8 cellular contexts compared by ENCODE assay signal in genomic region chr10:21194510-21194993, GRCh38.
DNase-seq lines count a peak whose midpoint lies in the region; ATAC-seq, FAIRE-seq and TF ChIP-seq lines count a peak whose summit lies in the region.

No MANE protein-coding gene starts in this region.

- H3K27me3 Mint-ChIP-seq in astrocyte (ENCODE audit: low read depth, unreplicated experiment) (peaks cover 2% of the 10 kb centered on the region), T-helper 17 cell (no peaks in the 10 kb centered on the region)
- peaks cover 1 to 4% of the 10 kb centered on the region in 2 donors for H3K27me3 Mint-ChIP-seq in CD8-positive, alpha-beta memory T cell
- H3K27me3 Mint-ChIP-seq in activated CD8-positive, alpha-beta T cell treated with anti-CD3 and anti-CD28 coated beads, Interleukin-2, amount 10 ng/mL, durations not matched to agents 7 days and 5 days (ENCODE audit: low read depth): no peaks in the 10 kb centered on the region

- H3K4me1 Mint-ChIP-seq in astrocyte (ENCODE audit: low read depth, unreplicated experiment): peaks cover 4% of the 10 kb centered on the region
- no peaks in the 10 kb centered on the region for H3K4me1 Mint-ChIP-seq in CD8-positive, alpha-beta memory T cell
- no peaks in the 10 kb centered on the region for H3K4me1 Mint-ChIP-seq in T-helper 17 cell
- no peaks in the 10 kb centered on the region for H3K4me1 Mint-ChIP-seq in activated CD8-positive, alpha-beta T cell treated with anti-CD3 and anti-CD28 coated beads, Interleukin-2, amount 10 ng/mL, durations not matched to agents 7 days and 5 days (ENCODE audit: low read depth)

- 2% methylated on average over 5 of the region's 5 CpGs for WGBS in A549 (ENCODE audit: missing lambda C conversion rate)

- peaks cover 5% of the 10 kb centered on the region for H3K9me3 Mint-ChIP-seq in astrocyte (ENCODE audit: unreplicated experiment)
- H3K9me3 Mint-ChIP-seq in CD8-positive, alpha-beta memory T cell: peaks cover 8 to 17% (median 14%) of the 10 kb centered on the region in 5 donors
- H3K9me3 Mint-ChIP-seq in activated CD8-positive, alpha-beta T cell treated with anti-CD3 and anti-CD28 coated beads, Interleukin-2, amount 10 ng/mL, durations not matched to agents 7 days and 5 days (ENCODE audit: insufficient read depth): peaks cover 18% of the 10 kb centered on the region

- H3K27ac Mint-ChIP-seq in astrocyte (ENCODE audit: unreplicated experiment) (no peak overlapping the region), T-helper 17 cell (no peak overlapping the region)
- H3K27ac Mint-ChIP-seq in CD8-positive, alpha-beta memory T cell: peak overlapping the region in 1 of 8 donors; percentile 89
- no peak overlapping the region for H3K27ac Mint-ChIP-seq in activated CD8-positive, alpha-beta T cell treated with anti-CD3 and anti-CD28 coated beads, Interleukin-2, amount 10 ng/mL, durations not matched to agents 7 days and 5 days

- H3K9me3 ChIP-seq in A549: peaks cover 19% of the 10 kb centered on the region
- H3K9me3 ChIP-seq in astrocyte (ENCODE audit: insufficient read depth, low read depth, low read length): peaks cover 3% of the 10 kb centered on the region
- no peaks in the 10 kb centered on the region for H3K9me3 ChIP-seq in CD8-positive, alpha-beta memory T cell (ENCODE audit: low read length)
- H3K9me3 ChIP-seq in T-helper 17 cell (ENCODE audit: control insufficient read depth, low read length, poor library complexity, severe bottlenecking): no peaks in the 10 kb centered on the region

- no peak overlapping the region; the same call in 2 of the 3 replicates for H3K4me3 ChIP-seq in A549
- H3K4me3 ChIP-seq in astrocyte (ENCODE audit: insufficient read depth, low read depth, low read length): no peak overlapping the region
- no peak overlapping the region for H3K4me3 ChIP-seq in CD8-positive, alpha-beta memory T cell (ENCODE audit: low read length)

- TF ChIP-seq POLR2A in A549 (IDR thresholded peaks at IDR 0.05; ENCODE audit: low read length): no peak

- no peaks in the 10 kb centered on the region for H3K27me3 ChIP-seq in astrocyte (ENCODE audit: insufficient read depth, low read length)
- no peaks in the 10 kb centered on the region for H3K27me3 ChIP-seq in CD8-positive, alpha-beta memory T cell (ENCODE audit: insufficient read depth, low read length, poor library complexity, severe bottlenecking)

- H3K4me1 ChIP-seq in A549: peaks cover 35% of the 10 kb centered on the region
- H3K4me1 ChIP-seq in astrocyte (ENCODE audit: insufficient read depth, low read length): no peaks in the 10 kb centered on the region
- H3K4me1 ChIP-seq in CD8-positive, alpha-beta memory T cell (ENCODE audit: insufficient read depth, low read length): no peaks in the 10 kb centered on the region

- TF ChIP-seq CTCF in A549 (IDR thresholded peaks at IDR 0.05): no peak
- no peak for TF ChIP-seq CTCF in astrocyte (IDR thresholded peaks at IDR 0.05; ENCODE audit: insufficient read depth, low read depth, low read length)

- no peaks in the 10 kb centered on the region for H4K20me1 ChIP-seq in astrocyte (ENCODE audit: insufficient read depth, low read length)

- intact Hi-C loops in left colon (cut with DNase I, micrococcal nuclease): no loop called here

- H3K9ac ChIP-seq in astrocyte (ENCODE audit: low read length): no peak overlapping the region

- H3K36me3 ChIP-seq in astrocyte (ENCODE audit: insufficient read depth, low read length): no peaks in the 10 kb centered on the region
- no peaks in the 10 kb centered on the region for H3K36me3 ChIP-seq in CD8-positive, alpha-beta memory T cell (ENCODE audit: insufficient read depth, low read length)

- H3K36me3 Mint-ChIP-seq in astrocyte (ENCODE audit: low read depth, unreplicated experiment): peaks cover 2% of the 10 kb centered on the region
- no peaks in the 10 kb centered on the region for H3K36me3 Mint-ChIP-seq in CD8-positive, alpha-beta memory T cell
- H3K36me3 Mint-ChIP-seq in T-helper 17 cell (ENCODE audit: low read depth): peaks cover 2% of the 10 kb centered on the region
- peaks cover 6% of the 10 kb centered on the region for H3K36me3 Mint-ChIP-seq in activated CD8-positive, alpha-beta T cell treated with anti-CD3 and anti-CD28 coated beads, Interleukin-2, amount 10 ng/mL, durations not matched to agents 7 days and 5 days (ENCODE audit: low read depth)

- CTCF ChIA-PET in A549 (lab: Yijun Ruan, JAX): interaction anchor here (0.7 to 1.3 kb wide), 4 partner anchors 9 to 116 kb away, joined by 3 to 5 read pairs (median 4); no protein-coding TSS in a partner anchor
- CTCF ChIA-PET in CD8-positive, alpha-beta memory T cell (lab: Charles Lee): no interaction called here
- CTCF ChIA-PET in activated CD8-positive, alpha-beta T cell treated with anti-CD3 and anti-CD28 coated beads, Interleukin-2, amount 10 ng/mL, durations not matched to agents 7 days and 5 days (lab: Charles Lee): no interaction called here

- peak overlapping the region; percentile 74 for H3K4me2 ChIP-seq in A549
- peak overlapping the region; percentile 22 for H3K4me2 ChIP-seq in astrocyte (ENCODE audit: low read length)

- H3K27ac ChIP-seq in A549 (peak overlapping the region; percentile 64 to 66), astrocyte (ENCODE audit: low read depth, low read length) (no peak overlapping the region)
- no peak overlapping the region for H3K27ac ChIP-seq in CD8-positive, alpha-beta memory T cell (ENCODE audit: low read depth, low read length)

- H2AFZ ChIP-seq in astrocyte (ENCODE audit: low read depth, low read length): no peak overlapping the region

- DNase-seq in A549 (ENCODE audit: low read depth in 1 of 2, low spot score in 1 of 2) (peak; percentile 55 to 79), LoVo (ENCODE audit: low spot score) (peak; percentile 75), astrocyte (ENCODE audit: low read depth) (no peak), left colon (peak; percentile 57 to 65), T-helper 17 cell (no peak)
- no peak for DNase-seq in CD8-positive, alpha-beta memory T cell
- no peak for DNase-seq in activated CD8-positive, alpha-beta T cell treated with anti-CD3 and anti-CD28 coated beads, Interleukin-2, amount 10 ng/mL, durations not matched to agents 7 days and 5 days

- FAIRE-seq in A549 (lab: Jason Lieb, UNC) (peak; percentile 89), astrocyte (lab: Jason Lieb, UNC) (no peak)

- ATAC-seq in A549 (peak; percentile 90 to 97), left colon (peak; percentile 98), GM18502 (IDR thresholded peaks at IDR 0.05; ENCODE audit: poor library complexity, unreplicated experiment) (no peak), T-helper 17 cell (no peak)
- no peak for ATAC-seq in activated CD8-positive, alpha-beta T cell treated with anti-CD3 and anti-CD28 coated beads, Interleukin-2, amount 10 ng/mL, durations not matched to agents 7 days and 5 days

- H3K79me2 ChIP-seq in astrocyte (ENCODE audit: insufficient read depth, low read length): no peaks in the 10 kb centered on the region

- POLR2A ChIA-PET in A549 (lab: Yijun Ruan, JAX): interaction anchor here (0.8 to 1.4 kb wide), 6 partner anchors 19 to 99 kb away, joined by 3 to 5 read pairs (median 4); no protein-coding TSS in a partner anchor
- POLR2A ChIA-PET in CD8-positive, alpha-beta memory T cell (lab: Charles Lee): no interaction called here
- POLR2A ChIA-PET in activated CD8-positive, alpha-beta T cell treated with anti-CD3 and anti-CD28 coated beads, Interleukin-2, amount 10 ng/mL, durations not matched to agents 7 days and 5 days (lab: Charles Lee): no interaction called here

- TF ChIP-seq EP300 in A549 (IDR thresholded peaks at IDR 0.05): peak; percentile 40 to 63; a peak in 3 of 5 replicates

- peak in 1 of 2 experiments; percentile 18; a peak in 1 of 5 replicates for TF ChIP-seq RAD21 in A549 (conservative IDR thresholded peaks at IDR 0.05 in 1 of 2, IDR thresholded peaks at IDR 0.05 in 1 of 2)

- H3K4me3 Mint-ChIP-seq in astrocyte (ENCODE audit: unreplicated experiment) (no peak overlapping the region), T-helper 17 cell (no peak overlapping the region)
- no peak overlapping the region for H3K4me3 Mint-ChIP-seq in CD8-positive, alpha-beta memory T cell
- no peak overlapping the region for H3K4me3 Mint-ChIP-seq in activated CD8-positive, alpha-beta T cell treated with anti-CD3 and anti-CD28 coated beads, Interleukin-2, amount 10 ng/mL, durations not matched to agents 7 days and 5 days

TF ChIP-seq in A549, 52 proteins besides CTCF, POLR2A, EP300 and RAD21:
- no peak for TF ChIP-seq POLR2AphosphoS2 (conservative IDR thresholded peaks at IDR 0.05; ENCODE audit: low read length)
- peak in 1 of 2 experiments; percentile 65; a peak in 2 of 5 replicates for TF ChIP-seq JUN (IDR thresholded peaks at IDR 0.05)
- no peak for TF ChIP-seq CBX8 (IDR thresholded peaks at IDR 0.05)
- peak; percentile 63 for TF ChIP-seq FOSL2 (IDR thresholded peaks at IDR 0.05)
- TF ChIP-seq FOSL2 (CRISPR knock-in tag; IDR thresholded peaks at IDR 0.05): no peak
- TF ChIP-seq GATA3 (IDR thresholded peaks at IDR 0.05; ENCODE audit: borderline replicate concordance): peak; percentile 25; the same call in 1 of the 2 replicates
- no peak for TF ChIP-seq RCOR1 (IDR thresholded peaks at IDR 0.05; ENCODE audit: low read depth, low read length)
- TF ChIP-seq CEBPB (IDR thresholded peaks at IDR 0.05): peak in 1 of 2 experiments; percentile 54; a peak in 2 of 4 replicates
- TF ChIP-seq JUNB (IDR thresholded peaks at IDR 0.05): peak; percentile 56

Comparison
In these comparisons a context has a peak if more than half of its experiments do, and no peak if none do; other contexts are left out.
1. ATAC-seq: peak in A549 (2 of 2) and left colon (single experiment); none in GM18502 (single experiment), T-helper 17 cell (single experiment) and activated CD8-positive, alpha-beta T cell treated with anti-CD3 and anti-CD28 coated beads, Interleukin-2, amount 10 ng/mL, durations not matched to agents 7 days and 5 days (single experiment).
2. DNase-seq: peak in A549 (2 of 2), LoVo (single experiment) and left colon (2 of 2); none in astrocyte (single experiment), CD8-positive, alpha-beta memory T cell (0 of 5), T-helper 17 cell (0 of 3) and activated CD8-positive, alpha-beta T cell treated with anti-CD3 and anti-CD28 coated beads, Interleukin-2, amount 10 ng/mL, durations not matched to agents 7 days and 5 days (single experiment).
3. H3K27ac ChIP-seq: peak in A549 (2 of 2); none in astrocyte (single experiment) and CD8-positive, alpha-beta memory T cell (single experiment).